9 cellular contexts compared by ENCODE assay signal in the genomic region with DNA sequence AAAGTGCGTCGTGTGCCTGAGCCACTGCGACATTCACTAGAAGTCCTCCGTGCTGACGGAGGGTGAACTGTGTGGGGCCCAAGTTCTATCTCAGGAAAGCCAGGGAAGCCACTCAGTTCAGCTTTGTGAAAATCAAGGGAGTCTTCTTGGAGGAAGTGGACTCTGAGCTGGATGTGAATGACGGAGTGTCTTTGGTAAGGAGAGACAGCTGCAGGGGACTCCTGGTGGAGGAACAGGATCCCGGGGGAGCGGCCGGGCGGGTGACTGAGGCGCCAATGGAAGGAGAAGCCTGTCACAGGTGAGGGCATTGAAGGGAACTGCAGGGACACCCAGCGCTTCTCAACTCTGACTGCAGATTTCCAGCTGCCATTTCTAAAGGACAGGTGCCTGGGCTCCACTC.
"Had no signal": no experiment of that assay in that cellular context is flagged by ENCODE, and none has a peak within 500 bp of the region (broad histone marks: within the 10 kb centered on the region; RNA-seq: fewer than 3 reads in every experiment).

No MANE protein-coding gene starts in this region.

- DNase-seq: activated CD4-positive, alpha-beta memory T cell treated with anti-CD3 and anti-CD28 coated beads, Interleukin-2, amount 10 ng/mL, durations not matched to agents 7 days and 5 days; activated CD4-positive, alpha-beta T cell treated with anti-CD3 and anti-CD28 coated beads for 1 hour; esophagus squamous epithelium; glutamatergic neuron; left ventricle myocardium inferior; small intestine; thyroid gland; uterus had no signal

- ATAC-seq: stimulated activated effector memory CD8-positive, alpha-beta T cell treated with anti-CD3 and anti-CD28 coated beads, Interleukin-12 subunit alpha, Interleukin-12 subunit beta, amount 100 ng/mL, for 72 hours had no signal

- H3K36me3 ChIP-seq: esophagus squamous epithelium, left ventricle myocardium inferior, thyroid gland, uterus had no signal

- H3K9me3 ChIP-seq: esophagus squamous epithelium, left ventricle myocardium inferior, thyroid gland, uterus had no signal

- H3K27me3 ChIP-seq: esophagus squamous epithelium, thyroid gland, uterus had no signal

- H3K4me1 ChIP-seq: esophagus squamous epithelium, left ventricle myocardium inferior, thyroid gland, uterus had no signal

- H3K27ac ChIP-seq: esophagus squamous epithelium, left ventricle myocardium inferior, thyroid gland, uterus had no signal

- H3K4me3 ChIP-seq: esophagus squamous epithelium, left ventricle myocardium inferior, thyroid gland, uterus had no signal
